ENCODE assay signal across 9 cellular contexts in genomic region chr5:68196876-68197275, GRCh38. TPM values are rescaled to one million over a fixed set of nuclear protein-coding genes. Genes with fewer than 3 reads are reported as not detected.
A peak's percentile ranks its signal among the peaks of the same experiment; 100 is the strongest.
DNase-seq lines count a peak whose midpoint lies in the region; ATAC-seq, FAIRE-seq and TF ChIP-seq lines count a peak whose summit lies in the region.
"Had no signal": no experiment of that assay in that cellular context is flagged by ENCODE, and none has a peak within 500 bp of the region (broad histone marks: within the 10 kb centered on the region; RNA-seq: fewer than 3 reads in every experiment).

No MANE protein-coding gene starts in this region.

- TF ChIP-seq EP300 in sigmoid colon (IDR thresholded peaks at IDR 0.05) = no peak

- H3K4me3 Mint-ChIP-seq in Calu3 (ENCODE audit: low read depth, unreplicated experiment) = no peak overlapping the region
- H3K4me3 Mint-ChIP-seq in activated T-helper 17 cell treated with anti-CD3 and anti-CD28 coated beads, Interleukin-2, amount 50 U/mL, for 72 hours = no peak overlapping the region

- CTCF ChIA-PET in Calu3 (lab: Charles Lee) = no interaction called here

- no TSS peak for BruUV-seq in Calu3 (replicated peaks; lab: Mats Ljungman, UMichigan)

- H3K27me3 Mint-ChIP-seq in Calu3 (ENCODE audit: unreplicated experiment) = no peaks in the 10 kb centered on the region
- H3K27me3 Mint-ChIP-seq in activated T-helper 17 cell treated with anti-CD3 and anti-CD28 coated beads, Interleukin-2, amount 50 U/mL, for 72 hours = no peaks in the 10 kb centered on the region

- no peak for TF ChIP-seq POLR2A in sigmoid colon (IDR thresholded peaks at IDR 0.05)

- peaks cover 3% of the 10 kb centered on the region for H3K36me3 Mint-ChIP-seq in Calu3 (ENCODE audit: insufficient read depth, unreplicated experiment)
- H3K36me3 Mint-ChIP-seq in activated T-helper 17 cell treated with anti-CD3 and anti-CD28 coated beads, Interleukin-2, amount 50 U/mL, for 72 hours (ENCODE audit: low read depth) = no peaks in the 10 kb centered on the region

- no peaks in the 10 kb centered on the region for H3K9me3 ChIP-seq in sigmoid colon

- intact Hi-C loops in sigmoid colon (cut with DNase I) (no loop called here), Calu3 (cut with micrococcal nuclease; ENCODE audit: unreplicated experiment) (no loop called here)

- peaks cover 4% of the 10 kb centered on the region for H3K9me3 Mint-ChIP-seq in Calu3 (ENCODE audit: low read depth, unreplicated experiment)
- H3K9me3 Mint-ChIP-seq in activated T-helper 17 cell treated with anti-CD3 and anti-CD28 coated beads, Interleukin-2, amount 50 U/mL, for 72 hours = peaks cover 5% of the 10 kb centered on the region

- H3K4me1 Mint-ChIP-seq in Calu3 (ENCODE audit: low read depth, unreplicated experiment) = peaks cover 35% of the 10 kb centered on the region
- peaks cover 4% of the 10 kb centered on the region for H3K4me1 Mint-ChIP-seq in activated T-helper 17 cell treated with anti-CD3 and anti-CD28 coated beads, Interleukin-2, amount 50 U/mL, for 72 hours

- FAIRE-seq in urothelium cell line (lab: Jason Lieb, UNC) = no peak

- peak overlapping the region in 1 of 4 donors; percentile 13 for H3K27ac ChIP-seq in sigmoid colon

- no peak overlapping the region for H3K4me3 ChIP-seq in sigmoid colon

- peak; percentile 96 for DNase-seq in NOMO-1 treated with dmso at 0.1 percent for 144 hours (lab: John Stamatoyannopoulos, UW; ENCODE audit: unreplicated experiment)
- peak; percentile 73 for DNase-seq in sigmoid colon
- no peak for DNase-seq in urothelium cell line (ENCODE audit: low spot score)
- no peak for DNase-seq in Calu3
- no peak for DNase-seq in A172 (ENCODE audit: low spot score)
- DNase-seq: activated effector memory CD4-positive, alpha-beta T cell treated with Interleukin-2 at 50 U/mL for 16 hours had no signal

- no peak for TF ChIP-seq CTCF in sigmoid colon (IDR thresholded peaks at IDR 0.05)
- no peak for TF ChIP-seq CTCF in Calu3 (IDR thresholded peaks at IDR 0.05; ENCODE audit: unreplicated experiment)

- H3K27ac Mint-ChIP-seq in Calu3 (ENCODE audit: unreplicated experiment) = no peak overlapping the region
- H3K27ac Mint-ChIP-seq in activated T-helper 17 cell treated with anti-CD3 and anti-CD28 coated beads, Interleukin-2, amount 50 U/mL, for 72 hours = no peak overlapping the region

- 65 to 94% methylated on average over 6 of the region's 6 CpGs for WGBS in sigmoid colon, 2 donors

- H3K36me3 ChIP-seq in sigmoid colon = no peaks in the 10 kb centered on the region

- H3K27me3 ChIP-seq in sigmoid colon = no peaks in the 10 kb centered on the region

- peak; percentile 99 for ATAC-seq in GM19043 (IDR thresholded peaks at IDR 0.05; ENCODE audit: low read depth, unreplicated experiment)
- ATAC-seq in HG02884 (IDR thresholded peaks at IDR 0.05; ENCODE audit: unreplicated experiment) = peak; percentile 95
- ATAC-seq in activated T-helper 17 cell treated with anti-CD3 and anti-CD28 coated beads, Interleukin-2, amount 50 U/mL, for 72 hours (replicated peaks) = no peak

- H3K4me1 ChIP-seq in sigmoid colon = no peaks in the 10 kb centered on the region

RNA-seq across cellular contexts. Expression of gene PIK3R1, which starts 18.7 kb away (rescaled TPM):
- 100 to 1,000 TPM; 177 to 227 (median 190) TPM for total RNA-seq in sigmoid colon
- polyA plus RNA-seq in sigmoid colon = 10 to 100 TPM in 2 of 3 donors, 1 to 10 TPM in 1; 9.2 to 28.5 (median 13.2) TPM
- total RNA-seq in Calu3 (2022) = 74.8 and 81.5 TPM in 2 replicates
- 10 to 100 TPM; 47.5 to 57.0 TPM for total RNA-seq in activated T-helper 17 cell treated with anti-CD3 and anti-CD28 coated beads, Interleukin-2, amount 50 U/mL, for 72 hours
- 11.4 and 15.2 TPM in 2 replicates for total RNA-seq in A172 (2014; rRNA removed; shearing (Covaris generic))

Comparison
In these comparisons a context has a peak if more than half of its experiments do, and no peak if none do; other contexts are left out.
1. DNase-seq: peak in NOMO-1 treated with dmso at 0.1 percent for 144 hours (single experiment) and sigmoid colon (single experiment); none in urothelium cell line (single experiment), Calu3 (single experiment) and A172 (single experiment).